32 cellular contexts compared by ENCODE assay signal in the genomic region with DNA sequence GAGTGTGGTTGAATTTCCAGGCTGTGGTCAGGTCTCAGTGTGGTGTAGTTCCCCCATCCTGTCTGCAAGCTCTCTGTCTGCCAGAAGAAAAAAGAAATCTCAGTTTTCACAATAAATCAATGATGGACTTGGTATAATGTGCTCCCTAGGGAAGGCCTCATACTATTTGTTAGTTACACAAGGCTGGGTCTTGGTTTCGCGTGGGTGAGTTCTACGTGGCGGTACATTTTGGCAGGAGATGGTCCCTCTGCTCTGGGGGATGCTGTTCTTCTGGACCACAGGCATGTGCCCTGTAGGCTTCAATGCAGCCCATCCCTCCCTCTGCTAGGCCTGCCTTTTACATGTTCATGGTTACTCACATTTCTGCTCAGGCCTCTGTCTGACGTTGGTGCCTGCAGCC.
A peak's percentile ranks its signal among the peaks of the same experiment; 100 is the strongest.
DNase-seq lines count a peak whose midpoint lies in the region; ATAC-seq, FAIRE-seq and TF ChIP-seq lines count a peak whose summit lies in the region.
"Had no signal": no experiment of that assay in that cellular context is flagged by ENCODE, and none has a peak within 500 bp of the region (broad histone marks: within the 10 kb centered on the region; RNA-seq: fewer than 3 reads in every experiment).

No MANE protein-coding gene starts in this region.

- H3K4me1 ChIP-seq in BLaER1, result peaks cover 18% of the 10 kb centered on the region
- H3K4me1 ChIP-seq: A549, prostate gland had no signal

- H3K9me3 ChIP-seq in BLaER1, result no peaks in the 10 kb centered on the region; the same call in 1 of the 2 replicates
- H3K9me3 ChIP-seq: body of pancreas, prostate gland, SK-N-SH, testis had no signal

- no peaks in the 10 kb centered on the region for H3K36me3 ChIP-seq in BLaER1
- H3K36me3 ChIP-seq: prostate gland had no signal

- DNase-seq in astrocyte of the cerebellum (ENCODE audit: low read depth) (peak; percentile 95), fibroblast of peridontal ligament (ENCODE audit: extremely low read depth) (peak; percentile 81), renal cortical epithelial cell (ENCODE audit: low read depth) (peak; percentile 50), GM12891 (ENCODE audit: insufficient read length, low spot score) (no peak), OCI-M2 (lab: John Stamatoyannopoulos, UW; ENCODE audit: unreplicated experiment) (no peak)
- DNase-seq in activated CD4-positive, alpha-beta T cell treated with anti-CD3 and anti-CD28 coated beads for 1 hour, result no peak
- DNase-seq: activated CD4-positive, CD25-positive, alpha-beta regulatory T cell; activated CD8-positive, alpha-beta memory T cell treated with anti-CD3 and anti-CD28 coated beads, Interleukin-2, amount 10 ng/mL, durations not matched to agents 7 days and 5 days; activated T-cell treated with anti-CD3 and anti-CD28 coated beads, Interleukin-2, amount 50 U/mL, for 48 hours; AML-193; body of pancreas; CD8-positive, alpha-beta memory T cell; DMS 273 treated with DMSO at 0.1 percent for 48 hours; EL; KBM-7; left ventricle myocardium superior; NCI-H1092; NCI-H1694; NCI-H524 treated with DMSO at 0.1 percent for 48 hours; NK-92 treated with Interleukin-12 subunit alpha and Interleukin-12 subunit beta, amount 100 ng/mL, for 24 hours; nucleus accumbens; SK-N-SH; small intestine; stimulated activated naive CD4-positive, alpha-beta T cell treated with Interleukin-2 at 50 U/mL for 16 hours; testis had no signal

- no peaks in the 10 kb centered on the region for H4K20me1 ChIP-seq in BLaER1

- no peak for FAIRE-seq in GM12891 (lab: Jason Lieb, UNC)
- FAIRE-seq: A549, GM19239, H54, HTR-8/SVneo, small intestine had no signal

- TF ChIP-seq CTCF in astrocyte of the cerebellum (IDR thresholded peaks at IDR 0.05; ENCODE audit: low read depth, low read length, missing control alignments), result no peak

- no peak for ATAC-seq in HG03139 (IDR thresholded peaks at IDR 0.05; ENCODE audit: unreplicated experiment)
- ATAC-seq: A549; activated CD8-positive, alpha-beta memory T cell treated with anti-CD3 and anti-CD28 coated beads, Interleukin-2, amount 10 ng/mL, durations not matched to agents 7 days and 5 days; body of pancreas; left ventricle myocardium superior had no signal

- H3K27me3 ChIP-seq in BLaER1, result no peaks in the 10 kb centered on the region
- H3K27me3 ChIP-seq: body of pancreas, testis had no signal

- peak overlapping the region; percentile 46 for H3K4me2 ChIP-seq in BLaER1
- H3K4me2 ChIP-seq: A549, SK-N-SH had no signal

- no peak overlapping the region for H3K9ac ChIP-seq in BLaER1
- H3K9ac ChIP-seq: SK-N-SH had no signal

- TF ChIP-seq POLR2A in GM12891 (IDR thresholded peaks at IDR 0.05; ENCODE audit: low read depth, low read length), result no peak

- H3K4me3 ChIP-seq in BLaER1 (no peak overlapping the region), astrocyte of the cerebellum (ENCODE audit: low read depth, low read length) (no peak overlapping the region)
- H3K4me3 ChIP-seq: A549, body of pancreas, prostate gland, testis had no signal

- in situ Hi-C loops in astrocyte of the cerebellum (cut with HindIII; ENCODE audit: low sequenced_read_pairs), result no loop called here

- H3K27ac ChIP-seq in BLaER1, result no peak overlapping the region; the same call in 1 of the 2 replicates
- H3K27ac ChIP-seq: A549, body of pancreas, prostate gland, testis had no signal

TF ChIP-seq in GM12891, 5 proteins besides CTCF, POLR2A, EP300 and RAD21:
- TF ChIP-seq SPI1 (IDR thresholded peaks at IDR 0.05; ENCODE audit: low read depth, low read length) (no peak), POU2F2 (IDR thresholded peaks at IDR 0.05; ENCODE audit: low read depth, low read length) (no peak)

Comparison
In these comparisons a context has a peak if more than half of its experiments do, and no peak if none do; other contexts are left out.
1. DNase-seq: peak in astrocyte of the cerebellum (single experiment), fibroblast of peridontal ligament (single experiment) and renal cortical epithelial cell (single experiment); none in activated CD4-positive, alpha-beta T cell treated with anti-CD3 and anti-CD28 coated beads for 1 hour (single experiment), GM12891 (single experiment) and OCI-M2 (single experiment).